ENCODE assay signal across 1 cellular context in genomic region chr10:124093076-124093773, GRCh38.
TF ChIP-seq lines count a peak whose summit lies in the region.

TSS of gene CHST15 (minus strand) at chr10:124093598. CDS start at chr10:124046212, 47,386 bp downstream.

TF ChIP-seq in HepG2, 621 proteins besides CTCF, POLR2A, EP300 and RAD21 (continued from another document and continues in another):
- TF ChIP-seq, protein P1, sequence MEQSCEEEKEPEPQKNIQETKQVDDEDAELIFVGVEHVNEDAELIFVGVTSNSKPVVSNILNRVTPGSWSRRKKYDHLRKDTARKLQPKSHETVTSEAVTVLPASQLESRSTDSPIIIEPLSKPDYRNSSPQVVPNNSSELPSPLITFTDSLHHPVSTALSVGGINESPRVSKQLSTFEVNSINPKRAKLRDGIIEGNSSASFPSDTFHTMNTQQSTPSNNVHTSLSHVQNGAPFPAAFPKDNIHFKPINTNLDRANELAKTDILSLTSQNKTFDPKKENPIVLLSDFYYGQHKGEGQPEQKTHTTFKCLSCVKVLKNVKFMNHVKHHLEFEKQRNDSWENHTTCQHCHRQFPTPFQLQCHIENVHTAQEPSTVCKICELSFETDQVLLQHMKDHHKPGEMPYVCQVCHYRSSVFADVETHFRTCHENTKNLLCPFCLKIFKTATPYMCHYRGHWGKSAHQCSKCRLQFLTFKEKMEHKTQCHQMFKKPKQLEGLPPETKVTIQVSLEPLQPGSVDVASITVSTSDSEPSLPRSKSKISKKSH (CRISPR knock-in tag; IDR thresholded peaks at IDR 0.05; ENCODE audit: borderline replicate concordance): no peak
- TF ChIP-seq ZMYM2 (CRISPR knock-in tag; IDR thresholded peaks at IDR 0.05): no peak
- TF ChIP-seq MED8 (CRISPR knock-in tag; IDR thresholded peaks at IDR 0.05; ENCODE audit: insufficient replicate concordance): no peak
- TF ChIP-seq CCAR2 (optimal IDR thresholded peaks at IDR 0.05; ENCODE audit: low read depth, low read length): no peak
- TF ChIP-seq ZSCAN22 (CRISPR knock-in tag; IDR thresholded peaks at IDR 0.05): no peak
- TF ChIP-seq ZNF7 (CRISPR knock-in tag; IDR thresholded peaks at IDR 0.05): no peak
- TF ChIP-seq, protein P2, sequence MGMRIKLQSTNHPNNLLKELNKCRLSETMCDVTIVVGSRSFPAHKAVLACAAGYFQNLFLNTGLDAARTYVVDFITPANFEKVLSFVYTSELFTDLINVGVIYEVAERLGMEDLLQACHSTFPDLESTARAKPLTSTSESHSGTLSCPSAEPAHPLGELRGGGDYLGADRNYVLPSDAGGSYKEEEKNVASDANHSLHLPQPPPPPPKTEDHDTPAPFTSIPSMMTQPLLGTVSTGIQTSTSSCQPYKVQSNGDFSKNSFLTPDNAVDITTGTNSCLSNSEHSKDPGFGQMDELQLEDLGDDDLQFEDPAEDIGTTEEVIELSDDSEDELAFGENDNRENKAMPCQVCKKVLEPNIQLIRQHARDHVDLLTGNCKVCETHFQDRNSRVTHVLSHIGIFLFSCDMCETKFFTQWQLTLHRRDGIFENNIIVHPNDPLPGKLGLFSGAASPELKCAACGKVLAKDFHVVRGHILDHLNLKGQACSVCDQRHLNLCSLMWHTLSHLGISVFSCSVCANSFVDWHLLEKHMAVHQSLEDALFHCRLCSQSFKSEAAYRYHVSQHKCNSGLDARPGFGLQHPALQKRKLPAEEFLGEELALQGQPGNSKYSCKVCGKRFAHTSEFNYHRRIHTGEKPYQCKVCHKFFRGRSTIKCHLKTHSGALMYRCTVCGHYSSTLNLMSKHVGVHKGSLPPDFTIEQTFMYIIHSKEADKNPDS (CRISPR knock-in tag; IDR thresholded peaks at IDR 0.05): no peak
- TF ChIP-seq HDAC2 (CRISPR knock-in tag; IDR thresholded peaks at IDR 0.05): peak; percentile 56; the same call in 1 of the 2 replicates
- TF ChIP-seq CREM (IDR thresholded peaks at IDR 0.05): peak; percentile 70
- TF ChIP-seq CREM (CRISPR knock-in tag; IDR thresholded peaks at IDR 0.05): no peak
- no peak for TF ChIP-seq MTF2 (CRISPR knock-in tag; IDR thresholded peaks at IDR 0.05; ENCODE audit: borderline replicate concordance)
- TF ChIP-seq ZNF558 (CRISPR knock-in tag; IDR thresholded peaks at IDR 0.05; ENCODE audit: borderline replicate concordance): no peak; the same call in 1 of the 2 replicates
- TF ChIP-seq, protein P3, sequence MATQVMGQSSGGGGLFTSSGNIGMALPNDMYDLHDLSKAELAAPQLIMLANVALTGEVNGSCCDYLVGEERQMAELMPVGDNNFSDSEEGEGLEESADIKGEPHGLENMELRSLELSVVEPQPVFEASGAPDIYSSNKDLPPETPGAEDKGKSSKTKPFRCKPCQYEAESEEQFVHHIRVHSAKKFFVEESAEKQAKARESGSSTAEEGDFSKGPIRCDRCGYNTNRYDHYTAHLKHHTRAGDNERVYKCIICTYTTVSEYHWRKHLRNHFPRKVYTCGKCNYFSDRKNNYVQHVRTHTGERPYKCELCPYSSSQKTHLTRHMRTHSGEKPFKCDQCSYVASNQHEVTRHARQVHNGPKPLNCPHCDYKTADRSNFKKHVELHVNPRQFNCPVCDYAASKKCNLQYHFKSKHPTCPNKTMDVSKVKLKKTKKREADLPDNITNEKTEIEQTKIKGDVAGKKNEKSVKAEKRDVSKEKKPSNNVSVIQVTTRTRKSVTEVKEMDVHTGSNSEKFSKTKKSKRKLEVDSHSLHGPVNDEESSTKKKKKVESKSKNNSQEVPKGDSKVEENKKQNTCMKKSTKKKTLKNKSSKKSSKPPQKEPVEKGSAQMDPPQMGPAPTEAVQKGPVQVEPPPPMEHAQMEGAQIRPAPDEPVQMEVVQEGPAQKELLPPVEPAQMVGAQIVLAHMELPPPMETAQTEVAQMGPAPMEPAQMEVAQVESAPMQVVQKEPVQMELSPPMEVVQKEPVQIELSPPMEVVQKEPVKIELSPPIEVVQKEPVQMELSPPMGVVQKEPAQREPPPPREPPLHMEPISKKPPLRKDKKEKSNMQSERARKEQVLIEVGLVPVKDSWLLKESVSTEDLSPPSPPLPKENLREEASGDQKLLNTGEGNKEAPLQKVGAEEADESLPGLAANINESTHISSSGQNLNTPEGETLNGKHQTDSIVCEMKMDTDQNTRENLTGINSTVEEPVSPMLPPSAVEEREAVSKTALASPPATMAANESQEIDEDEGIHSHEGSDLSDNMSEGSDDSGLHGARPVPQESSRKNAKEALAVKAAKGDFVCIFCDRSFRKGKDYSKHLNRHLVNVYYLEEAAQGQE (IDR thresholded peaks at IDR 0.05; ENCODE audit: borderline replicate concordance in 1 of 2, low read depth in 1 of 2, low read length in 2 of 2): 0 out of 4 replicates have a peak, but pooled peaks of 1 of the 2 experiments have one; percentile 6
- TF ChIP-seq PBX2 (CRISPR knock-in tag; IDR thresholded peaks at IDR 0.05): peak; percentile 60
- no peak for TF ChIP-seq PHF20 (CRISPR knock-in tag; IDR thresholded peaks at IDR 0.05)
- TF ChIP-seq ZNF446 (CRISPR knock-in tag; IDR thresholded peaks at IDR 0.05): no peak
- TF ChIP-seq MLLT10 (CRISPR knock-in tag; IDR thresholded peaks at IDR 0.05): no peak
- TF ChIP-seq, protein P4, sequence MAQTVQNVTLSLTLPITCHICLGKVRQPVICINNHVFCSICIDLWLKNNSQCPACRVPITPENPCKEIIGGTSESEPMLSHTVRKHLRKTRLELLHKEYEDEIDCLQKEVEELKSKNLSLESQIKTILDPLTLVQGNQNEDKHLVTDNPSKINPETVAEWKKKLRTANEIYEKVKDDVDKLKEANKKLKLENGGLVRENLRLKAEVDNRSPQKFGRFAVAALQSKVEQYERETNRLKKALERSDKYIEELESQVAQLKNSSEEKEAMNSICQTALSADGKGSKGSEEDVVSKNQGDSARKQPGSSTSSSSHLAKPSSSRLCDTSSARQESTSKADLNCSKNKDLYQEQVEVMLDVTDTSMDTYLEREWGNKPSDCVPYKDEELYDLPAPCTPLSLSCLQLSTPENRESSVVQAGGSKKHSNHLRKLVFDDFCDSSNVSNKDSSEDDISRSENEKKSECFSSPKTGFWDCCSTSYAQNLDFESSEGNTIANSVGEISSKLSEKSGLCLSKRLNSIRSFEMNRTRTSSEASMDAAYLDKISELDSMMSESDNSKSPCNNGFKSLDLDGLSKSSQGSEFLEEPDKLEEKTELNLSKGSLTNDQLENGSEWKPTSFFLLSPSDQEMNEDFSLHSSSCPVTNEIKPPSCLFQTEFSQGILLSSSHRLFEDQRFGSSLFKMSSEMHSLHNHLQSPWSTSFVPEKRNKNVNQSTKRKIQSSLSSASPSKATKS (CRISPR knock-in tag; IDR thresholded peaks at IDR 0.05): no peak
- TF ChIP-seq SKI (IDR thresholded peaks at IDR 0.05; ENCODE audit: partially characterized antibody): peak; percentile 54
- no peak for TF ChIP-seq MAFG (CRISPR knock-in tag; IDR thresholded peaks at IDR 0.05)
- TF ChIP-seq, protein P5, sequence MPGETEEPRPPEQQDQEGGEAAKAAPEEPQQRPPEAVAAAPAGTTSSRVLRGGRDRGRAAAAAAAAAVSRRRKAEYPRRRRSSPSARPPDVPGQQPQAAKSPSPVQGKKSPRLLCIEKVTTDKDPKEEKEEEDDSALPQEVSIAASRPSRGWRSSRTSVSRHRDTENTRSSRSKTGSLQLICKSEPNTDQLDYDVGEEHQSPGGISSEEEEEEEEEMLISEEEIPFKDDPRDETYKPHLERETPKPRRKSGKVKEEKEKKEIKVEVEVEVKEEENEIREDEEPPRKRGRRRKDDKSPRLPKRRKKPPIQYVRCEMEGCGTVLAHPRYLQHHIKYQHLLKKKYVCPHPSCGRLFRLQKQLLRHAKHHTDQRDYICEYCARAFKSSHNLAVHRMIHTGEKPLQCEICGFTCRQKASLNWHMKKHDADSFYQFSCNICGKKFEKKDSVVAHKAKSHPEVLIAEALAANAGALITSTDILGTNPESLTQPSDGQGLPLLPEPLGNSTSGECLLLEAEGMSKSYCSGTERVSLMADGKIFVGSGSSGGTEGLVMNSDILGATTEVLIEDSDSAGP (CRISPR knock-in tag; IDR thresholded peaks at IDR 0.05; ENCODE audit: borderline replicate concordance): 0 out of 2 replicates have a peak, but pooled peaks have one; percentile 21
- TF ChIP-seq REL (CRISPR knock-in tag; conservative IDR thresholded peaks at IDR 0.05): no peak
- TF ChIP-seq, protein P6, sequence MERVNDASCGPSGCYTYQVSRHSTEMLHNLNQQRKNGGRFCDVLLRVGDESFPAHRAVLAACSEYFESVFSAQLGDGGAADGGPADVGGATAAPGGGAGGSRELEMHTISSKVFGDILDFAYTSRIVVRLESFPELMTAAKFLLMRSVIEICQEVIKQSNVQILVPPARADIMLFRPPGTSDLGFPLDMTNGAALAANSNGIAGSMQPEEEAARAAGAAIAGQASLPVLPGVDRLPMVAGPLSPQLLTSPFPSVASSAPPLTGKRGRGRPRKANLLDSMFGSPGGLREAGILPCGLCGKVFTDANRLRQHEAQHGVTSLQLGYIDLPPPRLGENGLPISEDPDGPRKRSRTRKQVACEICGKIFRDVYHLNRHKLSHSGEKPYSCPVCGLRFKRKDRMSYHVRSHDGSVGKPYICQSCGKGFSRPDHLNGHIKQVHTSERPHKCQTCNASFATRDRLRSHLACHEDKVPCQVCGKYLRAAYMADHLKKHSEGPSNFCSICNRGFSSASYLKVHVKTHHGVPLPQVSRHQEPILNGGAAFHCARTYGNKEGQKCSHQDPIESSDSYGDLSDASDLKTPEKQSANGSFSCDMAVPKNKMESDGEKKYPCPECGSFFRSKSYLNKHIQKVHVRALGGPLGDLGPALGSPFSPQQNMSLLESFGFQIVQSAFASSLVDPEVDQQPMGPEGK (CRISPR knock-in tag; IDR thresholded peaks at IDR 0.05): peak; percentile 78
- no peak for TF ChIP-seq ETV6 (CRISPR knock-in tag; conservative IDR thresholded peaks at IDR 0.05)
- TF ChIP-seq ZNF567 (CRISPR knock-in tag; IDR thresholded peaks at IDR 0.05; ENCODE audit: borderline replicate concordance): no peak
- no peak for TF ChIP-seq HNRNPK (IDR thresholded peaks at IDR 0.05; ENCODE audit: low read depth, low read length, poor library complexity, severe bottlenecking)
- TF ChIP-seq HDAC1 (CRISPR knock-in tag; IDR thresholded peaks at IDR 0.05): no peak
- TF ChIP-seq SNAI1 (CRISPR knock-in tag; IDR thresholded peaks at IDR 0.05; ENCODE audit: borderline replicate concordance): no peak; the same call in 1 of the 2 replicates
- TF ChIP-seq KMT2B (CRISPR knock-in tag; IDR thresholded peaks at IDR 0.05): no peak
- 0 out of 2 replicates have a peak, but pooled peaks have one; percentile 59 for TF ChIP-seq ZFP90 (CRISPR knock-in tag; IDR thresholded peaks at IDR 0.05; ENCODE audit: borderline replicate concordance)
- no peak for TF ChIP-seq ZBTB1 (CRISPR knock-in tag; IDR thresholded peaks at IDR 0.05; ENCODE audit: borderline replicate concordance)
- no peak for TF ChIP-seq ZBTB7A (CRISPR knock-in tag; IDR thresholded peaks at IDR 0.05)
- no peak for TF ChIP-seq ZNF720 (CRISPR knock-in tag; IDR thresholded peaks at IDR 0.05)
- TF ChIP-seq, protein P7, sequence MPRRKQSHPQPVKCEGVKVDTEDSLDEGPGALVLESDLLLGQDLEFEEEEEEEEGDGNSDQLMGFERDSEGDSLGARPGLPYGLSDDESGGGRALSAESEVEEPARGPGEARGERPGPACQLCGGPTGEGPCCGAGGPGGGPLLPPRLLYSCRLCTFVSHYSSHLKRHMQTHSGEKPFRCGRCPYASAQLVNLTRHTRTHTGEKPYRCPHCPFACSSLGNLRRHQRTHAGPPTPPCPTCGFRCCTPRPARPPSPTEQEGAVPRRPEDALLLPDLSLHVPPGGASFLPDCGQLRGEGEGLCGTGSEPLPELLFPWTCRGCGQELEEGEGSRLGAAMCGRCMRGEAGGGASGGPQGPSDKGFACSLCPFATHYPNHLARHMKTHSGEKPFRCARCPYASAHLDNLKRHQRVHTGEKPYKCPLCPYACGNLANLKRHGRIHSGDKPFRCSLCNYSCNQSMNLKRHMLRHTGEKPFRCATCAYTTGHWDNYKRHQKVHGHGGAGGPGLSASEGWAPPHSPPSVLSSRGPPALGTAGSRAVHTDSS (CRISPR knock-in tag; conservative IDR thresholded peaks at IDR 0.05): no peak
- TF ChIP-seq KLF11 (CRISPR knock-in tag; IDR thresholded peaks at IDR 0.05): no peak
- TF ChIP-seq, protein P8, sequence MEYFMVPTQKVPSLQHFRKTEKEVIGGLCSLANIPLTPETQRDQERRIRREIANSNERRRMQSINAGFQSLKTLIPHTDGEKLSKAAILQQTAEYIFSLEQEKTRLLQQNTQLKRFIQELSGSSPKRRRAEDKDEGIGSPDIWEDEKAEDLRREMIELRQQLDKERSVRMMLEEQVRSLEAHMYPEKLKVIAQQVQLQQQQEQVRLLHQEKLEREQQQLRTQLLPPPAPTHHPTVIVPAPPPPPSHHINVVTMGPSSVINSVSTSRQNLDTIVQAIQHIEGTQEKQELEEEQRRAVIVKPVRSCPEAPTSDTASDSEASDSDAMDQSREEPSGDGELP (IDR thresholded peaks at IDR 0.05; ENCODE audit: borderline replicate concordance, low read depth): peak; percentile 44; the same call in 1 of the 2 replicates
- TF ChIP-seq, protein P9, sequence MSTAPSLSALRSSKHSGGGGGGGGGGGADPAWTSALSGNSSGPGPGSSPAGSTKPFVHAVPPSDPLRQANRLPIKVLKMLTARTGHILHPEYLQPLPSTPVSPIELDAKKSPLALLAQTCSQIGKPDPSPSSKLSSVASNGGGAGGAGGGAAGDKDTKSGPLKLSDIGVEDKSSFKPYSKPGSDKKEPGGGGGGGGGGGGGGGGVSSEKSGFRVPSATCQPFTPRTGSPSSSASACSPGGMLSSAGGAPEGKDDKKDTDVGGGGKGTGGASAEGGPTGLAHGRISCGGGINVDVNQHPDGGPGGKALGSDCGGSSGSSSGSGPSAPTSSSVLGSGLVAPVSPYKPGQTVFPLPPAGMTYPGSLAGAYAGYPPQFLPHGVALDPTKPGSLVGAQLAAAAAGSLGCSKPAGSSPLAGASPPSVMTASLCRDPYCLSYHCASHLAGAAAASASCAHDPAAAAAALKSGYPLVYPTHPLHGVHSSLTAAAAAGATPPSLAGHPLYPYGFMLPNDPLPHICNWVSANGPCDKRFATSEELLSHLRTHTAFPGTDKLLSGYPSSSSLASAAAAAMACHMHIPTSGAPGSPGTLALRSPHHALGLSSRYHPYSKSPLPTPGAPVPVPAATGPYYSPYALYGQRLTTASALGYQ (CRISPR knock-in tag; IDR thresholded peaks at IDR 0.05): no peak
- no peak for TF ChIP-seq ZNF556 (CRISPR knock-in tag; IDR thresholded peaks at IDR 0.05; ENCODE audit: borderline replicate concordance)
- TF ChIP-seq TRIM24 (CRISPR knock-in tag; IDR thresholded peaks at IDR 0.05): no peak
- TF ChIP-seq ZNF343 (CRISPR knock-in tag; IDR thresholded peaks at IDR 0.05): peak; percentile 61; the same call in 1 of the 2 replicates
- TF ChIP-seq ZIK1 (CRISPR knock-in tag; IDR thresholded peaks at IDR 0.05; ENCODE audit: borderline replicate concordance, low read depth): no peak
- TF ChIP-seq NFIB (CRISPR knock-in tag; IDR thresholded peaks at IDR 0.05; ENCODE audit: borderline replicate concordance): no peak
- 0 out of 2 replicates have a peak, but pooled peaks have one; percentile 16 for TF ChIP-seq CBX5 (CRISPR knock-in tag; IDR thresholded peaks at IDR 0.05; ENCODE audit: borderline replicate concordance)
- no peak; the same call in 1 of the 2 replicates for TF ChIP-seq ZC3H13 (CRISPR knock-in tag; IDR thresholded peaks at IDR 0.05)
- TF ChIP-seq NR1H2 (CRISPR knock-in tag; IDR thresholded peaks at IDR 0.05; ENCODE audit: borderline replicate concordance, low read depth): no peak
